20 cellular contexts compared by ENCODE assay signal in the genomic region with DNA sequence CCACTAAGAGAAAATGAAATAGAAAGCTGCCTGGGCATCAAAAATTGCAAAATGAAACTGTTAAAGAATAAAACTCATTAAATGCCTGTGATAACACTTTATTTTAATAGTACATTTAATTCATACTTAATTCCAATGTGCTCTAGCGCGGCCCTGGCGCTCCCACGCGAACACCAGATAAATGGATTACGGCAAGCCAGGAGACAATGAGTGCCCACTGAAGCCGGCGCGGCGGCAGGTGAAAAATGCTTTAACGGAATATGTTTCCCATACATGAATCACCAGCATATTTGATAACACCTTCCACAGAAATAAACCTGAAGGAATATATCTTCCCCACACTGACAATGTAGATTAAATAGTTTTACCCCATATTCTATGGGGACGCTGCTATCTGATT.
"Had no signal": no experiment of that assay in that cellular context is flagged by ENCODE, and none has a peak within 500 bp of the region (broad histone marks: within the 10 kb centered on the region; RNA-seq: fewer than 3 reads in every experiment).

No MANE protein-coding gene starts in this region.

- H3K4me2 ChIP-seq: smooth muscle cell had no signal

- H3K27me3 ChIP-seq: right lobe of liver, vagina had no signal

- H2AFZ ChIP-seq: parathyroid adenoma had no signal

- H3K79me2 ChIP-seq: parathyroid adenoma had no signal

- H3K36me3 ChIP-seq: left ventricle myocardium inferior, right lobe of liver, tibial nerve, vagina had no signal

- H3K9me3 ChIP-seq: left ventricle myocardium inferior, mucosa of descending colon, psoas muscle, right lobe of liver, tibial nerve, vagina had no signal

- H3K27ac ChIP-seq: left ventricle myocardium inferior, parathyroid adenoma, psoas muscle, right lobe of liver, tibial nerve, vagina had no signal

- H3K4me3 ChIP-seq: left ventricle myocardium inferior, lung, mucosa of descending colon, psoas muscle, right lobe of liver, smooth muscle cell, tibial nerve, vagina had no signal

- H3K9ac ChIP-seq: parathyroid adenoma had no signal

- DNase-seq: hippocampal formation; left ventricle myocardium inferior; midbrain; naive thymus-derived CD4-positive, alpha-beta T cell; stimulated activated CD4-positive, alpha-beta T cell treated with anti-CD3 and anti-CD28 coated beads, Interleukin-1b, Interleukin-23, amount 100 ng/mL, for 48 hours; stimulated activated CD4-positive, alpha-beta T cell treated with anti-CD3 and anti-CD28 coated beads, Interleukin-2, amount 100 ng/mL, for 48 hours; stimulated activated CD4-positive, alpha-beta T cell treated with anti-CD3 and anti-CD28 coated beads, Interleukin-4, amount 100 ng/mL, for 4 hours; stimulated activated CD8-positive, alpha-beta memory T cell treated with anti-CD3 and anti-CD28 coated beads, Interleukin-4, amount 100 ng/mL, for 48 hours; stimulated activated naive CD4-positive, alpha-beta T cell treated with Interleukin-2 at 50 U/mL for 16 hours; stimulated activated naive CD8-positive, alpha-beta T cell treated with anti-CD3 and anti-CD28 coated beads, Interleukin-15, amount 100 ng/mL, for 72 hours; substantia nigra had no signal

- ATAC-seq: mucosa of descending colon; naive thymus-derived CD4-positive, alpha-beta T cell; psoas muscle; right lobe of liver; stimulated activated memory B cell treated with anti-CD40 and anti-IgM and Interleukin-4, amounts not matched to agents 10 μg/mL and 1 μg/mL and 100 μg/mL, for 72 hours; stimulated activated naive CD8-positive, alpha-beta T cell treated with anti-CD3 and anti-CD28 coated beads, Interleukin-15, amount 100 ng/mL, for 72 hours had no signal
